Comparison of ENCODE assay signal across 2 cellular contexts in genomic region chr11:82734120-82734479, GRCh38.
TF ChIP-seq lines count a peak whose summit lies in the region.

No MANE protein-coding gene starts in this region.

TF ChIP-seq in IMR-90, 13 proteins besides CTCF, POLR2A, EP300 and RAD21 (continued from another document):
- no peak for TF ChIP-seq ELK1 (IDR thresholded peaks at IDR 0.05; ENCODE audit: borderline replicate concordance, low read depth, low read length)
- TF ChIP-seq RCOR1 (IDR thresholded peaks at IDR 0.05; ENCODE audit: insufficient replicate concordance, low read length): no peak
- TF ChIP-seq, protein P1, sequence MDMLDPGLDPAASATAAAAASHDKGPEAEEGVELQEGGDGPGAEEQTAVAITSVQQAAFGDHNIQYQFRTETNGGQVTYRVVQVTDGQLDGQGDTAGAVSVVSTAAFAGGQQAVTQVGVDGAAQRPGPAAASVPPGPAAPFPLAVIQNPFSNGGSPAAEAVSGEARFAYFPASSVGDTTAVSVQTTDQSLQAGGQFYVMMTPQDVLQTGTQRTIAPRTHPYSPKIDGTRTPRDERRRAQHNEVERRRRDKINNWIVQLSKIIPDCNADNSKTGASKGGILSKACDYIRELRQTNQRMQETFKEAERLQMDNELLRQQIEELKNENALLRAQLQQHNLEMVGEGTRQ (IDR thresholded peaks at IDR 0.05; ENCODE audit: low read depth, low read length): no peak
- TF ChIP-seq SMC3 (IDR thresholded peaks at IDR 0.05; ENCODE audit: low read depth, low read length): no peak
- no peak for TF ChIP-seq MAZ (IDR thresholded peaks at IDR 0.05; ENCODE audit: borderline replicate concordance, low read depth, low read length)
- no peak for TF ChIP-seq FOS (IDR thresholded peaks at IDR 0.05; ENCODE audit: low read depth, low read length)
- no peak for TF ChIP-seq NFE2L2 (IDR thresholded peaks at IDR 0.05; ENCODE audit: low read depth, low read length)
- TF ChIP-seq RFX5 (IDR thresholded peaks at IDR 0.05; ENCODE audit: low read depth, low read length): no peak
- no peak for TF ChIP-seq CEBPB (IDR thresholded peaks at IDR 0.05; ENCODE audit: low read depth, low read length)

TF ChIP-seq in neural cell, 6 proteins besides CTCF, POLR2A, EP300 and RAD21 (continued from another document):
- TF ChIP-seq REST (IDR thresholded peaks at IDR 0.05; ENCODE audit: borderline replicate concordance) (no peak), TAF1 (IDR thresholded peaks at IDR 0.05; ENCODE audit: low read depth) (no peak), MXI1 (conservative IDR thresholded peaks at IDR 0.05; ENCODE audit: poor library complexity, severe bottlenecking) (no peak), SMC3 (conservative IDR thresholded peaks at IDR 0.05; ENCODE audit: poor library complexity) (no peak)
TF ChIP-seq in neural cell: peak in this region for 0.
